In the genomic region with DNA sequence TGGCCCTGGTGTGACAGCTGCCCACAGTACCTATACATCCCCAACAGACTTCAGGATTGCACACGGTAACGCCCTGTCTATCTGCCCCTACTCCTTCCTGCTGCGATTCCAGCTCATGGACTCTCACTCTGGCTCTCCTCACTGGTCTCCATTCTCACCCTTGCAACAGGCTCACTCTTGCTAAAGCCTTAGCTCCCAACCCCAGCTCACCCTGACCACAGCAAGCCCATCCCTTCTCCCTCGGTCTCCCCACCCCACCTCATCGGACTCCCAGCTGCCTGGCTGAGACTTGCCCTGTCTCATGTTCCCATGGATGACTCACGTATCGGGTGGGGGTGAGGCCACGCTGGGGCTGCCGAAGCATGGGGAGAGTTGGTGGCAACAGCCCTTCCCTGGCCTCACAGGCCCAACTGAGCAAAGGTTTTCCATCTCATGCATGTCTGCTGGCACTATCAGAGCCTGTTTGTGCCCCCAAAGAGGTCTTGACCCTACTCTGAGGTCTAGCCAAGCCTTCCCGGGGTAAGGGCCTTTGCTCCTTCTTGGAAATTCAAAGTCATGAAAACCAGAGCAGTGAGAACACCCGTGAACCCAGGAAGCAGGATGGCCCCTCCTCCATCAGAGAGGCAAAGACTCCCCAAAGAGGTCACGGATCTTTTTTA, we compare ENCODE assay signal across 8 cellular contexts. TPM values are rescaled to one million over a fixed set of nuclear protein-coding genes. Genes with fewer than 3 reads are reported as not detected.
DNase-seq lines count a peak whose midpoint lies in the region; ATAC-seq, FAIRE-seq and TF ChIP-seq lines count a peak whose summit lies in the region.

No MANE protein-coding gene starts in this region.

- H3K4me3 ChIP-seq in breast epithelium: peak overlapping the region in 1 of 3 donors; percentile 19
- H3K4me3 ChIP-seq in thyroid gland (replicated peaks in 1 of 3): no peak overlapping the region

- H3K27me3 ChIP-seq in breast epithelium (no peaks in the 10 kb centered on the region), thyroid gland (no peaks in the 10 kb centered on the region)

- peak overlapping the region; percentile 92 for H3K27ac ChIP-seq in breast epithelium
- H3K27ac ChIP-seq in thyroid gland: peak overlapping the region; percentile 46 to 73 (median 62)

- H3K36me3 ChIP-seq in breast epithelium: no peaks in the 10 kb centered on the region
- H3K36me3 ChIP-seq in thyroid gland: peaks cover 0 to 10% of the 10 kb centered on the region in 2 donors

- FAIRE-seq in HTR-8/SVneo (lab: Jason Lieb, UNC): peak; percentile 98
- FAIRE-seq in GM12892 (lab: Jason Lieb, UNC): no peak

- TF ChIP-seq POLR2A in breast epithelium (IDR thresholded peaks at IDR 0.05): no peak
- no peak for TF ChIP-seq POLR2A in thyroid gland (IDR thresholded peaks at IDR 0.05)
- TF ChIP-seq POLR2A in GM12892 (IDR thresholded peaks at IDR 0.05; ENCODE audit: low read depth, low read length): no peak

- H3K4me1 ChIP-seq in breast epithelium (peaks cover 27 to 28% of the 10 kb centered on the region in 2 donors), thyroid gland (peaks cover 0 to 52% of the 10 kb centered on the region in 2 donors)

- WGBS in thyroid gland, 2 donors: 81 to 83% methylated on average over 11 to 12 of the region's 12 CpGs

- no peak for ATAC-seq in GM21515 (IDR thresholded peaks at IDR 0.05; ENCODE audit: unreplicated experiment)

- H3K9me3 ChIP-seq in breast epithelium: no peaks in the 10 kb centered on the region
- no peaks in the 10 kb centered on the region for H3K9me3 ChIP-seq in thyroid gland

- intact Hi-C loops in breast epithelium (cut with DNase I; ENCODE audit: low total_unique reads) (no loop called here), thyroid gland (cut with DNase I) (no loop called here)

- TF ChIP-seq CTCF in breast epithelium (IDR thresholded peaks at IDR 0.05): no peak
- TF ChIP-seq CTCF in thyroid gland (IDR thresholded peaks at IDR 0.05): no peak

- DNase-seq in HTR-8/SVneo (ENCODE audit: insufficient read length, low spot score) (peak; percentile 91), breast epithelium (ENCODE audit: low spot score in 2 of 2) (peak; percentile 81 to 83), left kidney (ENCODE audit: low read depth, low spot score) (peak; percentile 81), thyroid gland (peak in 1 of 2 donors; percentile 34), GM12892 (ENCODE audit: insufficient read length) (no peak), NCI-H748 (lab: John Stamatoyannopoulos, UW; ENCODE audit: unreplicated experiment) (no peak)
- DNase-seq in activated CD4-positive, alpha-beta T cell treated with anti-CD3 and anti-CD28 coated beads, Interleukin-2, amount 50 U/mL, for 4 hours: no peak

RNA-seq across cellular contexts. Expression of a gene that starts 7.1 kb away (rescaled TPM):
- 100 to 1,000 TPM in 1 of 3 donors, 10 to 100 TPM in 2; 65.7 to 116 (median 92.7) TPM for total RNA-seq in breast epithelium
- total RNA-seq in thyroid gland: 10 to 100 TPM; 17.2 to 33.3 (median 21.6) TPM
- polyA plus RNA-seq in GM12892 (2012; ENCODE audit: missing spikeins): 5.7 TPM

RNA-seq across cellular contexts. Expression of a gene that starts 40.4 kb away (rescaled TPM):
- under 1 TPM in 2 of 3 donors, not detected in 1; 0.15 to 0.66 TPM for total RNA-seq in breast epithelium
- not detected for total RNA-seq in thyroid gland
- 0.40 TPM for polyA plus RNA-seq in GM12892 (2012; ENCODE audit: missing spikeins)

RNA-seq across cellular contexts. Expression of a gene that starts 45.0 kb away (rescaled TPM):
- total RNA-seq in breast epithelium (1,000 to 10,000 TPM in 1 of 3 donors, 100 to 1,000 TPM in 2; 186 to 1,491 (median 767) TPM), thyroid gland (100 to 1,000 TPM; 285 to 835 (median 454) TPM)
- polyA plus RNA-seq in GM12892 (2012; ENCODE audit: missing spikeins): 35.2 TPM

Comparison
In these comparisons a context has a peak if more than half of its experiments do, and no peak if none do; other contexts are left out.
1. DNase-seq: peak in HTR-8/SVneo (single experiment), breast epithelium (2 of 2) and left kidney (single experiment); none in activated CD4-positive, alpha-beta T cell treated with anti-CD3 and anti-CD28 coated beads, Interleukin-2, amount 50 U/mL, for 4 hours (0 of 2), GM12892 (single experiment) and NCI-H748 (single experiment).